8 cellular contexts compared by ENCODE assay signal in the genomic region with DNA sequence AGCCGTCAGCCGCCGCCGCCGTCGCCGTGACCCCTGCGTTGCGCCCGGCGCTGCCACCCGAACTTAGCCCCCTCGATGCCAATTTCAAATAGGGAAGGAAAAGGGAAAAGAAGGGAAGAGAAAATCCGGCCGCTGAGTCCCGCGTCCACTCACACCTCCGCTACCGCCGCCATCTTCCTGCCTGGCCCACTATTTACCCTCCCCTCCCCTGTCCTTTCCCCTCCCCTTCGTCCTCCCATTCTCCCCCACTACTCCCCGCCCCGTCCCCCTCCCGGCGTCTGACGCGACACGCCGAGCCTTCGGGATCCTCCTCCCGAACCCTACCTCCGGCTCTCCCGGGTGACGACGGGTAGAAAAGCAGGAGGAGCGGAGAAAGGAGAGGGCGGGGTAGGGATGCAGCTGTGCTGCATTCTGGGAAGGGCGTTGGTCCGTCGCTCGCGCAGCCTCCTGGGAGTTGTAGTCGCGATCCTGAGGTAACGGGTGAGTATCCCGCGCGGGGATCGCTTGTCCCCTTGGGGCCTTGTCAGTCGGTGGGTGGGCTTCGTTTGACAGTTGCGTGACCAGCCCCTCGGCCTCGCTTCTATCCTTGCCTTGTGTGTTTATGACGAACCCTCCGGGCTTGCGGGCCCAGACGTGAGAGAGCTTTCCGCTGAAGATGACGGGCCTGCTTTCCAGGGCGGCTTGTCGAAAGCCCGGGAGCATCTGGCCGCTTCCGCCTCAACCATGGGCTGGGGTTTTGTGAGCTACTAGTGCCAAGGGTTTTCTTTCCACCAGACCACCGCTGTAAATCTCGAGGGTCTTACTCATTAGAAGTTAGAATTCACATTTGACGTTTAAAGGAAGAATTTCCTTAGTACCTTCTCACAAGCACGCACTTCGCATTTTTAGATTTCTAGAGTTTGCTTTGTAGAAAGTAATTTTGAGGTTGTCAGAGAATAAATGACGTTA. TPM values are rescaled to one million over a fixed set of nuclear protein-coding genes. Genes with fewer than 3 reads are reported as not detected.
DNase-seq lines count a peak whose midpoint lies in the region; ATAC-seq lines count a peak whose summit lies in the region.

A gene with protein sequence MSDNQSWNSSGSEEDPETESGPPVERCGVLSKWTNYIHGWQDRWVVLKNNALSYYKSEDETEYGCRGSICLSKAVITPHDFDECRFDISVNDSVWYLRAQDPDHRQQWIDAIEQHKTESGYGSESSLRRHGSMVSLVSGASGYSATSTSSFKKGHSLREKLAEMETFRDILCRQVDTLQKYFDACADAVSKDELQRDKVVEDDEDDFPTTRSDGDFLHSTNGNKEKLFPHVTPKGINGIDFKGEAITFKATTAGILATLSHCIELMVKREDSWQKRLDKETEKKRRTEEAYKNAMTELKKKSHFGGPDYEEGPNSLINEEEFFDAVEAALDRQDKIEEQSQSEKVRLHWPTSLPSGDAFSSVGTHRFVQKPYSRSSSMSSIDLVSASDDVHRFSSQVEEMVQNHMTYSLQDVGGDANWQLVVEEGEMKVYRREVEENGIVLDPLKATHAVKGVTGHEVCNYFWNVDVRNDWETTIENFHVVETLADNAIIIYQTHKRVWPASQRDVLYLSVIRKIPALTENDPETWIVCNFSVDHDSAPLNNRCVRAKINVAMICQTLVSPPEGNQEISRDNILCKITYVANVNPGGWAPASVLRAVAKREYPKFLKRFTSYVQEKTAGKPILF (minus strand): TSS at position 195 of the 948 bp plus-strand sequence. CDS start 422 bp downstream, outside the sequence.
POLK (plus strand) TSS at position 457 of the 948 bp plus-strand sequence.

- H3K9me3 ChIP-seq in BLaER1 treated with 17β-estradiol and CSF1 and Interleukin-3, amounts not matched to agents 10 nM and 100 nM (replicated peaks in 1 of 11) = peaks cover 7 to 23% (median 9%) of the 10 kb centered on the region in 11 experiments; a peak in 17 of 22 replicates

- peaks cover 21 to 67% (median 36%) of the 10 kb centered on the region in 10 experiments for H3K4me1 ChIP-seq in BLaER1 treated with 17β-estradiol and CSF1 and Interleukin-3, amounts not matched to agents 10 nM and 100 nM

- H3K4me3 ChIP-seq in BLaER1 treated with 17β-estradiol and CSF1 and Interleukin-3, amounts not matched to agents 10 nM and 100 nM = peak within 1 kb of the TSS; percentile 85 to 98 (median 94)

- H3K36me3 ChIP-seq in BLaER1 treated with 17β-estradiol and CSF1 and Interleukin-3, amounts not matched to agents 10 nM and 100 nM = peaks cover 0 to 33% (median 16%) of the 10 kb centered on the region in 11 experiments; a peak in 12 of 22 replicates

- peak within 1 kb of the TSS; percentile 87 to 95 (median 91) for H3K27ac ChIP-seq in BLaER1 treated with 17β-estradiol and CSF1 and Interleukin-3, amounts not matched to agents 10 nM and 100 nM

- H3K4me2 ChIP-seq in BLaER1 treated with 17β-estradiol and CSF1 and Interleukin-3, amounts not matched to agents 10 nM and 100 nM = peak within 1 kb of the TSS; percentile 78 to 95 (median 91)

- peaks cover 0 to 58% (median 22%) of the 10 kb centered on the region in 11 experiments; a peak in 10 of 22 replicates for H4K20me1 ChIP-seq in BLaER1 treated with 17β-estradiol and CSF1 and Interleukin-3, amounts not matched to agents 10 nM and 100 nM

- no peaks in the 10 kb centered on the region for H3K27me3 ChIP-seq in BLaER1 treated with 17β-estradiol and CSF1 and Interleukin-3, amounts not matched to agents 10 nM and 100 nM

- peak; percentile 98 for DNase-seq in NCI-H748 (lab: John Stamatoyannopoulos, UW; ENCODE audit: unreplicated experiment)
- peak; percentile 89 for DNase-seq in activated CD4-positive, alpha-beta T cell treated with anti-CD3 and anti-CD28 coated beads, Interleukin-2, amount 50 U/mL, for 1 hour
- peak; percentile 99 for DNase-seq in dedifferentiated amniotic fluid mesenchymal stem cell (ENCODE audit: extremely low spot score)
- peak; percentile 99 for DNase-seq in left lobe of liver (ENCODE audit: low spot score)
- peak; percentile 90 for DNase-seq in stimulated activated CD4-positive, alpha-beta T cell treated with anti-CD3 and anti-CD28 coated beads, Interleukin-2, amount 100 ng/mL, for 4 hours (ENCODE audit: low read depth)

- ATAC-seq in GM19351 (IDR thresholded peaks at IDR 0.05; ENCODE audit: unreplicated experiment) (peak; percentile 69), HG03521 (IDR thresholded peaks at IDR 0.05; ENCODE audit: unreplicated experiment) (peak; percentile 82), left lobe of liver (peak; percentile 94)

- H3K9ac ChIP-seq in BLaER1 treated with 17β-estradiol and CSF1 and Interleukin-3, amounts not matched to agents 10 nM and 100 nM = peak within 1 kb of the TSS; percentile 89 to 99 (median 94)

RNA-seq across cellular contexts. Expression of the first gene that starts in this region (rescaled TPM):
- total RNA-seq in left lobe of liver = 16.4 TPM

RNA-seq across cellular contexts. Expression of gene POLK, which starts in this region (rescaled TPM):
- total RNA-seq in left lobe of liver = 9.9 TPM

Comparison
In these comparisons a context has a peak if more than half of its experiments do, and no peak if none do; other contexts are left out.
1. Peak in every context shown above with its lines: DNase-seq, ATAC-seq, H3K4me3 ChIP-seq and H3K27ac ChIP-seq.